In the genomic region with DNA sequence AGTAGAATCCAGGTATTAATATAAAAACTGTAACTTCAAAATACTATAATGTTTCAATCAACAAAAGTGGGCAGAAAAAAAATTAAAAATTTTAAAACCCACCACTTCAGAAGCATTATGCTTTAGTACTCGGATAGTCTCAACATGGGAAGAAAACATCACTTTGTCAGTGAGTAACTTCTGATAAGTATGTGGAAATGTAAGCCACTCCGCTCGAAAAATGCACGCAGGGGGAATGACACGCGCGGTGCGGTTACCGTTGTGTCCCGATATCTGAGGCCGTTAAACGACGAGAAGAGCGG, we compare ENCODE assay signal across 8 cellular contexts. TPM values are rescaled to one million over a fixed set of nuclear protein-coding genes. Genes with fewer than 3 reads are reported as not detected.
A peak's percentile ranks its signal among the peaks of the same experiment; 100 is the strongest.
DNase-seq lines count a peak whose midpoint lies in the region; ATAC-seq and TF ChIP-seq lines count a peak whose summit lies in the region.

No MANE protein-coding gene starts in this region.

- peaks cover 19% of the 10 kb centered on the region for H3K36me3 Mint-ChIP-seq in T-helper 1 cell treated with Interleukin-12 subunit alpha and Interleukin-12 subunit beta and Interleukin-4 antibody, amounts not matched to agents 30 μg/mL and 1 μg/mL, for 36 hours (ENCODE audit: low read depth)

- H3K27ac ChIP-seq in layer of hippocampus (ENCODE audit: low read depth, low read length) (peak overlapping the region; percentile 82), suprapubic skin (peak overlapping the region; percentile 83)

- peaks cover 9% of the 10 kb centered on the region for H3K36me3 ChIP-seq in adipocyte (ENCODE audit: control insufficient read depth, insufficient read depth, low read length, severe bottlenecking)
- peaks cover 3% of the 10 kb centered on the region for H3K36me3 ChIP-seq in suprapubic skin

- peak overlapping the region; percentile 88 for H3K27ac Mint-ChIP-seq in T-helper 1 cell treated with Interleukin-12 subunit alpha and Interleukin-12 subunit beta and Interleukin-4 antibody, amounts not matched to agents 30 μg/mL and 1 μg/mL, for 36 hours

- TF ChIP-seq CTCF in suprapubic skin (IDR thresholded peaks at IDR 0.05) = no peak

- no peak for TF ChIP-seq POLR2A in suprapubic skin (IDR thresholded peaks at IDR 0.05)

- H3K9ac ChIP-seq in adipocyte (ENCODE audit: low read length) = peak overlapping the region; percentile 90

- ATAC-seq in HG03571 (IDR thresholded peaks at IDR 0.05; ENCODE audit: unreplicated experiment) = no peak
- no peak for ATAC-seq in HG03432 (IDR thresholded peaks at IDR 0.05; ENCODE audit: unreplicated experiment)

- no peaks in the 10 kb centered on the region for H3K9me3 Mint-ChIP-seq in T-helper 1 cell treated with Interleukin-12 subunit alpha and Interleukin-12 subunit beta and Interleukin-4 antibody, amounts not matched to agents 30 μg/mL and 1 μg/mL, for 36 hours

- peaks cover 34% of the 10 kb centered on the region for H3K4me1 Mint-ChIP-seq in T-helper 1 cell treated with Interleukin-12 subunit alpha and Interleukin-12 subunit beta and Interleukin-4 antibody, amounts not matched to agents 30 μg/mL and 1 μg/mL, for 36 hours (ENCODE audit: low read depth)

- under 1% methylated on average over 14 of the region's 14 CpGs for WGBS in suprapubic skin

- no peaks in the 10 kb centered on the region for H3K9me3 ChIP-seq in adipocyte (ENCODE audit: control insufficient read depth, low read length)
- H3K9me3 ChIP-seq in suprapubic skin = no peaks in the 10 kb centered on the region

- H3K4me3 ChIP-seq in adipocyte (ENCODE audit: low read length) (peak overlapping the region; percentile 92), suprapubic skin (peak overlapping the region; percentile 80)

- H3K27me3 ChIP-seq in adipocyte (replicated peaks; ENCODE audit: control insufficient read depth, insufficient read depth, low read length) (no peaks in the 10 kb centered on the region), layer of hippocampus (ENCODE audit: control insufficient read depth, insufficient read depth, low read length) (no peaks in the 10 kb centered on the region), suprapubic skin (no peaks in the 10 kb centered on the region)

- no peak for DNase-seq in T-helper 1 cell
- peak; percentile 82 for DNase-seq in adipocyte (ENCODE audit: low read depth)
- DNase-seq in suprapubic skin (ENCODE audit: low spot score in 2 of 2) = no peak
- DNase-seq in NCI-H345 treated with DMSO at 0.1 percent for 48 hours (lab: John Stamatoyannopoulos, UW; ENCODE audit: unreplicated experiment) = no peak

- no peaks in the 10 kb centered on the region for H3K27me3 Mint-ChIP-seq in T-helper 1 cell treated with Interleukin-12 subunit alpha and Interleukin-12 subunit beta and Interleukin-4 antibody, amounts not matched to agents 30 μg/mL and 1 μg/mL, for 36 hours (ENCODE audit: low read depth)

- H3K4me1 ChIP-seq in adipocyte (ENCODE audit: control insufficient read depth, insufficient read depth, low read length) = peaks cover 22% of the 10 kb centered on the region
- peaks cover 22% of the 10 kb centered on the region for H3K4me1 ChIP-seq in suprapubic skin

- peak overlapping the region; percentile 87 for H3K4me3 Mint-ChIP-seq in T-helper 1 cell treated with Interleukin-12 subunit alpha and Interleukin-12 subunit beta and Interleukin-4 antibody, amounts not matched to agents 30 μg/mL and 1 μg/mL, for 36 hours

- TF ChIP-seq EP300 in suprapubic skin (IDR thresholded peaks at IDR 0.05) = no peak

RNA-seq across cellular contexts. Expression of a gene that starts 0.7 kb away (rescaled TPM):
- 10 to 100 TPM; 20.1 to 42.5 (median 23.8) TPM for total RNA-seq in suprapubic skin

RNA-seq across cellular contexts. Expression of a gene that starts 7.3 kb away (rescaled TPM):
- total RNA-seq in suprapubic skin = 1 to 10 TPM; 5.8 to 9.7 (median 7.3) TPM
